10 cellular contexts compared by ENCODE assay signal in genomic region chr10:98340261-98340675, GRCh38.
DNase-seq lines count a peak whose midpoint lies in the region; ATAC-seq and TF ChIP-seq lines count a peak whose summit lies in the region.
"Had no signal": no experiment of that assay in that cellular context is flagged by ENCODE, and none has a peak within 500 bp of the region (broad histone marks: within the 10 kb centered on the region; RNA-seq: fewer than 3 reads in every experiment).

No MANE protein-coding gene starts in this region.

- no peak for TF ChIP-seq POLR2A in IMR-90 (IDR thresholded peaks at IDR 0.05; ENCODE audit: low read depth, low read length)

- dilution Hi-C loops in IMR-90 (cut with HindIII; ENCODE audit: low sequenced_read_pairs, unreplicated experiment): no loop called here

- no peak overlapping the region for H3K9ac ChIP-seq in IMR-90 (ENCODE audit: low read depth, low read length)

- H3K4me1 ChIP-seq in IMR-90 (ENCODE audit: control insufficient read depth, insufficient read depth, low read length) (peaks cover 10% of the 10 kb centered on the region), heart right ventricle (peaks cover 0 to 38% (median 25%) of the 10 kb centered on the region in 9 donors)

- H3K4me2 ChIP-seq in IMR-90 (ENCODE audit: low read depth, low read length): no peak overlapping the region

- no peak overlapping the region for H3K56ac ChIP-seq in IMR-90 (ENCODE audit: extremely low read depth, insufficient read depth, low read length)

- intact Hi-C loops in IMR-90 (cut with micrococcal nuclease): no loop called here
- intact Hi-C loops in heart right ventricle (cut with DNase I): loop anchor here in 2 of 10 donors (5.0 kb wide), 2 partner anchors 72 to 77 kb away; partner anchors contain the start of gene PYROXD2 (in 1 of the 2)

- TF ChIP-seq CTCF in IMR-90 (conservative IDR thresholded peaks at IDR 0.05; ENCODE audit: low read depth, low read length) (no peak), heart right ventricle (IDR thresholded peaks at IDR 0.05) (no peak), chondrocyte (IDR thresholded peaks at IDR 0.05) (no peak)

- no peak overlapping the region for H4K5ac ChIP-seq in IMR-90 (ENCODE audit: low read depth, low read length)

- DNase-seq in IMR-90 (peak; percentile 49), heart right ventricle (peak in 1 of 2 donors; percentile 34), NCI-H1105 (lab: John Stamatoyannopoulos, UW) (no peak), chondrocyte (ENCODE audit: low spot score) (no peak), T-helper 1 cell (no peak), NCI-H2029 (lab: John Stamatoyannopoulos, UW) (no peak)
- DNase-seq: H9; stimulated activated CD4-positive, alpha-beta T cell treated with anti-CD3 and anti-CD28 coated beads, Interleukin-2, amount 100 ng/mL, for 48 hours had no signal

- peak; percentile 17 for ATAC-seq in GM18499 (IDR thresholded peaks at IDR 0.05; ENCODE audit: insufficient read depth, unreplicated experiment)
- ATAC-seq in GM21528 (IDR thresholded peaks at IDR 0.05; ENCODE audit: low FRiP score, unreplicated experiment): peak; percentile 47
- peak; percentile 58 for ATAC-seq in IMR-90 (ENCODE audit: low read depth)
- ATAC-seq in heart right ventricle: peak; percentile 40 to 87 (median 76)

- H3K9me1 ChIP-seq in IMR-90 (ENCODE audit: insufficient read depth, low read length): no peaks in the 10 kb centered on the region

- CTCF ChIA-PET in IMR-90 (lab: Yijun Ruan, JAX): interaction anchor here (0.7 to 2.0 kb wide), 3 partner anchors 8 to 71 kb away, joined by 3 to 4 read pairs (median 3); no protein-coding TSS in a partner anchor

- no peak overlapping the region for H3K4ac ChIP-seq in IMR-90 (ENCODE audit: low read depth, low read length)

- H2AFZ ChIP-seq in IMR-90 (replicated peaks; ENCODE audit: low read length, poor library complexity): peak overlapping the region; percentile 66

- H4K91ac ChIP-seq in IMR-90 (ENCODE audit: insufficient read depth, low read depth, low read length): no peak overlapping the region

- in situ Hi-C loops in IMR-90 (cut with MboI; ENCODE audit: low sequenced_read_pairs): no loop called here

- H3K27me3 ChIP-seq in IMR-90 (ENCODE audit: control insufficient read depth, insufficient read depth, low read length) (no peaks in the 10 kb centered on the region), heart right ventricle (peaks cover 0 to 29% (median 4%) of the 10 kb centered on the region in 7 donors)

- H3K9me3 Mint-ChIP-seq in chondrocyte (ENCODE audit: low read depth): no peaks in the 10 kb centered on the region
- H3K9me3 Mint-ChIP-seq: H9 had no signal

- H2BK20ac ChIP-seq in IMR-90 (ENCODE audit: low read depth, low read length): no peak overlapping the region

- H3K4me1 Mint-ChIP-seq in chondrocyte (ENCODE audit: low read depth): peaks cover 30% of the 10 kb centered on the region

- no peak overlapping the region for H3K27ac ChIP-seq in IMR-90 (ENCODE audit: insufficient read depth, low read length)
- peak overlapping the region in 9 of 10 donors; percentile 30 to 71 (median 52) for H3K27ac ChIP-seq in heart right ventricle

- H3K36me3 Mint-ChIP-seq in chondrocyte (ENCODE audit: low read depth): no peaks in the 10 kb centered on the region

- no peak overlapping the region for H3K27ac Mint-ChIP-seq in chondrocyte (ENCODE audit: unreplicated experiment)
- H3K27ac Mint-ChIP-seq: H9 had no signal

- H3K9me3 ChIP-seq in IMR-90 (ENCODE audit: control insufficient read depth, insufficient read depth, low read length) (no peaks in the 10 kb centered on the region), heart right ventricle (no peaks in the 10 kb centered on the region)

- H3K23ac ChIP-seq in IMR-90 (ENCODE audit: low read depth, low read length): no peak overlapping the region

- no peak overlapping the region for H2BK120ac ChIP-seq in IMR-90 (ENCODE audit: low read depth, low read length)

- no peak overlapping the region for H3K4me3 Mint-ChIP-seq in chondrocyte (ENCODE audit: unreplicated experiment)
- H3K4me3 Mint-ChIP-seq: H9 had no signal

- POLR2A ChIA-PET in IMR-90 (lab: Charles Lee; ENCODE audit: unreplicated experiment): no interaction called here

- no peaks in the 10 kb centered on the region for H3K27me3 Mint-ChIP-seq in chondrocyte (ENCODE audit: low read depth)

- H2AK5ac ChIP-seq in IMR-90 (ENCODE audit: low read depth, low read length): no peak overlapping the region

- no peaks in the 10 kb centered on the region for H3K36me3 ChIP-seq in IMR-90 (ENCODE audit: control insufficient read depth, insufficient read depth, low read length)
- no peaks in the 10 kb centered on the region for H3K36me3 ChIP-seq in heart right ventricle

- H3K18ac ChIP-seq in IMR-90 (ENCODE audit: low read depth, low read length): no peak overlapping the region

- no peak overlapping the region for H2BK5ac ChIP-seq in IMR-90 (ENCODE audit: low read depth, low read length, poor library complexity, severe bottlenecking)

- no peak overlapping the region for H3K4me3 ChIP-seq in IMR-90 (ENCODE audit: insufficient read depth, low read depth, low read length)
- H3K4me3 ChIP-seq in heart right ventricle: no peak overlapping the region

- H2BK15ac ChIP-seq in IMR-90 (ENCODE audit: low read depth, low read length): no peak overlapping the region

- H2AK9ac ChIP-seq in IMR-90 (replicated peaks; ENCODE audit: low read depth, low read length, poor library complexity): no peak overlapping the region

- no TSS peak for BruUV-seq in IMR-90 (replicated peaks; lab: Mats Ljungman, UMichigan)

- H3K14ac ChIP-seq in IMR-90 (replicated peaks; ENCODE audit: low read depth, low read length): no peak overlapping the region

- WGBS in IMR-90 (ENCODE audit: extremely low coverage in 2 of 2, insufficient read length in 1 of 2), 2 experiments: no CpG with 5 or more reads among the region's 5 CpGs
- 14 to 30% methylated on average over 5 of the region's 5 CpGs for WGBS in heart right ventricle, 2 donors

- no peaks in the 10 kb centered on the region for H3K79me1 ChIP-seq in IMR-90 (ENCODE audit: low read depth in 1 of 2, low read length in 2 of 2)

- H4K8ac ChIP-seq in IMR-90 (ENCODE audit: low read depth in 2 of 2, low read length in 2 of 2): no peak overlapping the region

- TF ChIP-seq RAD21 in IMR-90 (IDR thresholded peaks at IDR 0.05; ENCODE audit: low read length): no peak

- no peaks in the 10 kb centered on the region for H4K20me1 ChIP-seq in IMR-90 (ENCODE audit: insufficient read depth, low read length)

TF ChIP-seq in IMR-90, 13 proteins besides CTCF, POLR2A, EP300 and RAD21:
- TF ChIP-seq FOS (IDR thresholded peaks at IDR 0.05; ENCODE audit: low read depth, low read length) (no peak), MXI1 (IDR thresholded peaks at IDR 0.05; ENCODE audit: borderline replicate concordance, low read depth, low read length) (no peak), CHD1 (IDR thresholded peaks at IDR 0.05; ENCODE audit: low read depth, low read length) (no peak), CEBPB (IDR thresholded peaks at IDR 0.05; ENCODE audit: low read depth, low read length) (no peak), RFX5 (IDR thresholded peaks at IDR 0.05; ENCODE audit: low read depth, low read length) (no peak), SMC3 (IDR thresholded peaks at IDR 0.05; ENCODE audit: low read depth, low read length) (no peak), BHLHE40 (IDR thresholded peaks at IDR 0.05; ENCODE audit: low read depth, low read length) (no peak), NFE2L2 (IDR thresholded peaks at IDR 0.05; ENCODE audit: low read depth, low read length) (no peak), MAFK (IDR thresholded peaks at IDR 0.05; ENCODE audit: low read depth, low read length) (no peak), MAZ (IDR thresholded peaks at IDR 0.05; ENCODE audit: borderline replicate concordance, low read depth, low read length) (no peak), ELK1 (IDR thresholded peaks at IDR 0.05; ENCODE audit: borderline replicate concordance, low read depth, low read length) (no peak), RCOR1 (IDR thresholded peaks at IDR 0.05; ENCODE audit: insufficient replicate concordance, low read length) (no peak), USF2 (IDR thresholded peaks at IDR 0.05; ENCODE audit: low read depth, low read length) (no peak)

Comparison
In these comparisons a context has a peak if more than half of its experiments do, and no peak if none do; other contexts are left out.
1. ATAC-seq: peak in every context shown above with its lines; median percentile 76 in heart right ventricle; 58 in IMR-90; 47 in GM21528; 17 in GM18499.